ENCODE assay signal across 12 cellular contexts in genomic region chr11:16860632-16861031, GRCh38.
"Had no signal": no experiment of that assay in that cellular context is flagged by ENCODE, and none has a peak within 500 bp of the region (broad histone marks: within the 10 kb centered on the region; RNA-seq: fewer than 3 reads in every experiment).

No MANE protein-coding gene starts in this region.

- H3K9me3 ChIP-seq: body of pancreas, right atrium auricular region, thyroid gland had no signal

- H3K4me3 ChIP-seq: body of pancreas, right atrium auricular region, thyroid gland had no signal

- ATAC-seq: body of pancreas, T-cell had no signal

- H3K27ac ChIP-seq: body of pancreas, right atrium auricular region, thyroid gland had no signal

- H3K36me3 ChIP-seq: right atrium auricular region, thyroid gland had no signal

- DNase-seq: activated CD4-positive, alpha-beta T cell treated with anti-CD3 and anti-CD28 coated beads, Interleukin-2, amount 10 ng/mL, durations not matched to agents 7 days and 5 days; activated CD8-positive, alpha-beta memory T cell treated with anti-CD3 and anti-CD28 coated beads for 24 hours; amniotic stem cell; dermis blood vessel endothelial cell; hippocampal formation; kidney glomerular epithelial cell; small intestine; T-cell; T1000 had no signal

- H3K4me1 ChIP-seq: body of pancreas, thyroid gland had no signal

- H3K27me3 ChIP-seq: body of pancreas, right atrium auricular region, thyroid gland had no signal
